Comparison of ENCODE assay signal across 15 cellular contexts in the genomic region with DNA sequence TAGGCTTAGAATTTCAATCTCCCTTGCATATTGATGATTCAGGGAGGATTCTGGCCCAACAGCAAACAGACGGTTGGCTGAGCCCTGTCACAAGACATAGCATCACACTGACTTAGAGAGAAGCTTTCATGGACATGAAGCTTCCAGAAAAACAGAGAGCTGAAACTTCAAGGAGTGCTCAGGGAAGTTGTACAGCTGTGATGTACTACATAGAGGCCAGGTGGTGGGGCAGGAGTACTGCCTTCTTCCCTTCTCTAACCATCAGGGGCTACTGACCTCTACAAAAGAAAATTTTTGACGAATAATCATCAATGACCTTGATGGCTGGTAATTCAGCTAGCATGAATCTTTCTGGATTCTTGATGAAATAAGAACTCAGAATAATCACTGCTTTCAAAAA.
DNase-seq lines count a peak whose midpoint lies in the region; ATAC-seq and TF ChIP-seq lines count a peak whose summit lies in the region.
"Had no signal": no experiment of that assay in that cellular context is flagged by ENCODE, and none has a peak within 500 bp of the region (broad histone marks: within the 10 kb centered on the region; RNA-seq: fewer than 3 reads in every experiment).

No MANE protein-coding gene starts in this region.

- H3K4me3 ChIP-seq in choroid plexus epithelial cell (ENCODE audit: low read depth, low read length) (no peak overlapping the region), fibroblast of villous mesenchyme (ENCODE audit: low read depth, low read length) (no peak overlapping the region), mesendoderm (ENCODE audit: low read length) (no peak overlapping the region), HAP-1 (no peak overlapping the region)
- H3K4me3 ChIP-seq: BLaER1 treated with 17β-estradiol and CSF1 and Interleukin-3, amounts not matched to agents 10 nM and 100 nM; GM12878; GM23248 had no signal

- no peak overlapping the region for H4K5ac ChIP-seq in H9 (ENCODE audit: insufficient read length, low read depth, low read length)
- no peak overlapping the region for H4K5ac ChIP-seq in mesendoderm (ENCODE audit: low read length)

- H3K9me3 ChIP-seq in H9 (ENCODE audit: control insufficient read depth, low read depth, low read length) (no peaks in the 10 kb centered on the region), HAP-1 (no peaks in the 10 kb centered on the region)

- H3K79me1 ChIP-seq in H9 (ENCODE audit: insufficient read depth, low read depth, low read length, poor library complexity, severe bottlenecking) (no peaks in the 10 kb centered on the region), mesendoderm (ENCODE audit: low read length) (no peaks in the 10 kb centered on the region)

- H3K27ac ChIP-seq in H9 (ENCODE audit: insufficient read length, low read depth, low read length), result no peak overlapping the region
- H3K27ac ChIP-seq in mesendoderm (ENCODE audit: low read depth, low read length), result no peak overlapping the region
- H3K27ac ChIP-seq: BLaER1 treated with 17β-estradiol and CSF1 and Interleukin-3, amounts not matched to agents 10 nM and 100 nM; GM23248 had no signal

- H3K79me2 ChIP-seq in H9 (ENCODE audit: insufficient read depth, low read length) (no peaks in the 10 kb centered on the region), mesendoderm (ENCODE audit: control insufficient read depth, insufficient read depth, low read length) (no peaks in the 10 kb centered on the region)

- no peaks in the 10 kb centered on the region for H3K4me1 ChIP-seq in H9 (ENCODE audit: insufficient read depth, low read length)
- no peaks in the 10 kb centered on the region for H3K4me1 ChIP-seq in mesendoderm (ENCODE audit: control insufficient read depth, low read depth, low read length)
- H3K4me1 ChIP-seq in HAP-1, result no peaks in the 10 kb centered on the region

- H3K36me3 Mint-ChIP-seq in H9 (ENCODE audit: insufficient read depth in 1 of 3, low read depth in 3 of 3), result no peaks in the 10 kb centered on the region
- H3K36me3 Mint-ChIP-seq: CD8-positive, alpha-beta T cell had no signal

- H3K9ac ChIP-seq in H9 (ENCODE audit: extremely low read depth, insufficient read length, low read length) (no peak overlapping the region), mesendoderm (ENCODE audit: low read length) (no peak overlapping the region)
- H3K9ac ChIP-seq: BLaER1 treated with 17β-estradiol and CSF1 and Interleukin-3, amounts not matched to agents 10 nM and 100 nM; GM23248 had no signal

- H3K56ac ChIP-seq in H9 (ENCODE audit: insufficient read length, low read depth, low read length) (no peak overlapping the region), mesendoderm (ENCODE audit: low read length) (no peak overlapping the region)

- no peaks in the 10 kb centered on the region for H4K20me1 ChIP-seq in H9 (ENCODE audit: control insufficient read depth, insufficient read depth, insufficient read length)
- H4K20me1 ChIP-seq: BLaER1 treated with 17β-estradiol and CSF1 and Interleukin-3, amounts not matched to agents 10 nM and 100 nM had no signal

- no peak overlapping the region for H2BK12ac ChIP-seq in H9 (ENCODE audit: insufficient read length, low read depth, low read length)

- H4K8ac ChIP-seq in H9 (replicated peaks; ENCODE audit: insufficient read length, low read depth, low read length), result no peak overlapping the region
- H4K8ac ChIP-seq in mesendoderm (ENCODE audit: low read depth, low read length), result no peak overlapping the region

- H3K36me3 ChIP-seq in mesendoderm (ENCODE audit: control insufficient read depth, insufficient read depth, low read length) (no peaks in the 10 kb centered on the region), HAP-1 (replicated peaks) (no peaks in the 10 kb centered on the region)
- H3K36me3 ChIP-seq: BLaER1 treated with 17β-estradiol and CSF1 and Interleukin-3, amounts not matched to agents 10 nM and 100 nM had no signal

- H4K91ac ChIP-seq in H9 (ENCODE audit: insufficient read length, low read depth, low read length), result no peak overlapping the region

- H2AK5ac ChIP-seq in H9 (ENCODE audit: insufficient read length, low read length), result no peak overlapping the region
- no peak overlapping the region for H2AK5ac ChIP-seq in mesendoderm (ENCODE audit: low read length)

- no peak for ATAC-seq in GM18870 (IDR thresholded peaks at IDR 0.05; ENCODE audit: unreplicated experiment)
- ATAC-seq: CD8-positive, alpha-beta T cell; GM12878 had no signal

- no peak overlapping the region for H2BK20ac ChIP-seq in H9 (ENCODE audit: low read depth, low read length, poor library complexity, severe bottlenecking)

- no CpG with 5 or more reads among the region's 2 CpGs for WGBS in H9 (ENCODE audit: extremely low coverage, insufficient read length, low lambda C conversion rate)
- WGBS in mesendoderm (ENCODE audit: extremely low coverage, insufficient coverage, low lambda C conversion rate), result no CpG with 5 or more reads among the region's 2 CpGs

- H2BK5ac ChIP-seq in H9 (ENCODE audit: insufficient read length, low read length) (no peak overlapping the region), mesendoderm (ENCODE audit: low read length) (no peak overlapping the region)

- H2AFZ ChIP-seq in H9 (ENCODE audit: low read length), result no peak overlapping the region
- H2AFZ ChIP-seq: GM23248 had no signal

- no peak for DNase-seq in H9
- DNase-seq in choroid plexus epithelial cell (ENCODE audit: low read depth), result peak; percentile 4
- no peak for DNase-seq in fibroblast of villous mesenchyme (ENCODE audit: low read depth)
- peak; percentile 50 for DNase-seq in mesendoderm
- DNase-seq in NCI-H1436 treated with DMSO at 0.1 percent for 48 hours (lab: John Stamatoyannopoulos, UW), result no peak
- DNase-seq in HAP-1 (ENCODE audit: low spot score in 2 of 2), result no peak
- DNase-seq: Calu3; CD8-positive, alpha-beta T cell; DMS79 treated with DMSO at 0.1 percent for 48 hours; GM23248; H7 had no signal

- H2BK15ac ChIP-seq in H9 (ENCODE audit: low read depth, low read length) (no peak overlapping the region), mesendoderm (replicated peaks; ENCODE audit: low read depth) (no peak overlapping the region)

- no peak overlapping the region for H3K18ac ChIP-seq in H9 (ENCODE audit: insufficient read length, low read depth, low read length)
- no peak overlapping the region for H3K18ac ChIP-seq in mesendoderm (ENCODE audit: low read length)

- H3K4me3 Mint-ChIP-seq in H9, result no peak overlapping the region
- H3K4me3 Mint-ChIP-seq: B cell; CD8-positive, alpha-beta T cell had no signal

- H3K4me1 Mint-ChIP-seq in H9, result peaks cover 3 to 4% of the 10 kb centered on the region in 2 experiments; a peak in 3 of 4 replicates
- H3K4me1 Mint-ChIP-seq: B cell had no signal

- H3K27ac Mint-ChIP-seq in H9, result no peak overlapping the region
- H3K27ac Mint-ChIP-seq: B cell; CD8-positive, alpha-beta T cell had no signal

- H3K4ac ChIP-seq in H9 (ENCODE audit: low read depth, low read length) (no peak overlapping the region), mesendoderm (ENCODE audit: low read depth, low read length) (no peak overlapping the region)

- H3K27me3 ChIP-seq in H9 (ENCODE audit: insufficient read depth, low read length) (no peaks in the 10 kb centered on the region), mesendoderm (ENCODE audit: insufficient read depth, low read length, poor library complexity) (no peaks in the 10 kb centered on the region), HAP-1 (ENCODE audit: low read depth) (no peaks in the 10 kb centered on the region)
- H3K27me3 ChIP-seq: BLaER1 treated with 17β-estradiol and CSF1 and Interleukin-3, amounts not matched to agents 10 nM and 100 nM had no signal

- H3K14ac ChIP-seq in H9 (ENCODE audit: insufficient read depth, low read length), result no peak overlapping the region

- H3K4me2 ChIP-seq in H9 (ENCODE audit: insufficient read depth, insufficient read length, low read length) (no peak overlapping the region), mesendoderm (ENCODE audit: low read length) (no peak overlapping the region)
- H3K4me2 ChIP-seq: BLaER1 treated with 17β-estradiol and CSF1 and Interleukin-3, amounts not matched to agents 10 nM and 100 nM had no signal

- H3K9me3 Mint-ChIP-seq in H9, result no peaks in the 10 kb centered on the region

- no peak overlapping the region for H3K23ac ChIP-seq in H9 (ENCODE audit: insufficient read length, low read depth, low read length)
- no peak overlapping the region for H3K23ac ChIP-seq in mesendoderm (ENCODE audit: low read length)

- no peaks in the 10 kb centered on the region for H3K23me2 ChIP-seq in H9 (ENCODE audit: insufficient read length, low read depth, low read length, poor library complexity, severe bottlenecking)

- H3T11ph ChIP-seq in H9 (ENCODE audit: low read length), result no peak overlapping the region

- H2BK120ac ChIP-seq in H9 (ENCODE audit: low read depth, low read length, poor library complexity, severe bottlenecking) (no peak overlapping the region), mesendoderm (ENCODE audit: low read depth, low read length) (no peak overlapping the region)

- TF ChIP-seq CTCF in H9 (conservative IDR thresholded peaks at IDR 0.05) (peak; percentile 47; the same call in 2 of the 3 replicates), choroid plexus epithelial cell (conservative IDR thresholded peaks at IDR 0.05; ENCODE audit: low read depth, low read length) (peak; percentile 23), fibroblast of villous mesenchyme (IDR thresholded peaks at IDR 0.05; ENCODE audit: insufficient read depth, low read depth, low read length) (peak; percentile 11)

- no peaks in the 10 kb centered on the region for H3K27me3 Mint-ChIP-seq in H9 (ENCODE audit: low read depth)

- in situ Hi-C loops in HAP-1 (cut with MboI; ENCODE audit: low sequenced_read_pairs), result no loop called here

Comparison
In these comparisons a context has a peak if more than half of its experiments do, and no peak if none do; other contexts are left out.
1. DNase-seq: peak in choroid plexus epithelial cell (single experiment) and mesendoderm (single experiment); none in H9 (single experiment), fibroblast of villous mesenchyme (single experiment), NCI-H1436 treated with DMSO at 0.1 percent for 48 hours (single experiment) and HAP-1 (0 of 2).
2. Peak in every context shown above with its lines, with median percentiles within 50 percentile points of each other: CTCF ChIP-seq.